Comparison of ENCODE assay signal across 20 cellular contexts in the genomic region with DNA sequence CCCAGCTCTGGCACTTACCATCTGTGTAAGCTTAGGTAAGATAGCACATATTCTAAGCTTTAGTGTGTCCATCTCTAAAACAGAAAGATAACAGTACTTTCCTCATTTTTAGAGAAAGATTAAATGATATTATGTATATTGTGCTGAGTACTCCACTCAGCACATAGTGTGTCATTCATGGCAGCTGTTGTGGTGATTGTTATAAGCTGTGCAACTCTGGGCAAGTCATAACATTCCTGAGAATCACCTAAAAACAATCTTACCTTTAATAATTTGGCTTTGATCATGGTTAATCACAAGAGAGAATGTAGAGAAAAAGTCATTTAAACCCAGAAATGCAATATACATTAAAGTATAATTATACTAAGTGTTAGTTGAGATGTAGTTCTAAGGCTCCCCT.
DNase-seq lines count a peak whose midpoint lies in the region; ATAC-seq and TF ChIP-seq lines count a peak whose summit lies in the region.
"Had no signal": no experiment of that assay in that cellular context is flagged by ENCODE, and none has a peak within 500 bp of the region (broad histone marks: within the 10 kb centered on the region; RNA-seq: fewer than 3 reads in every experiment).

No MANE protein-coding gene starts in this region.

- ATAC-seq in RWPE2 (ENCODE audit: low read depth) (peak; percentile 7; the same call in 1 of the 3 replicates), HG03457 (IDR thresholded peaks at IDR 0.05; ENCODE audit: unreplicated experiment) (no peak)
- ATAC-seq: GM12878 had no signal

- H3K27me3 ChIP-seq in mammary epithelial cell (ENCODE audit: insufficient read depth, low read length) (peaks cover 3% of the 10 kb centered on the region), breast epithelium (no peaks in the 10 kb centered on the region), RWPE2 (ENCODE audit: insufficient read depth, poor library complexity, severe bottlenecking) (no peaks in the 10 kb centered on the region)

- CTCF ChIA-PET in mammary epithelial cell (lab: Charles Lee; ENCODE audit: low non-redundant PET): no interaction called here

- H3K36me3 ChIP-seq in mammary epithelial cell (ENCODE audit: insufficient read depth, low read length): no peaks in the 10 kb centered on the region
- no peaks in the 10 kb centered on the region for H3K36me3 ChIP-seq in breast epithelium
- no peaks in the 10 kb centered on the region for H3K36me3 ChIP-seq in RWPE2 (ENCODE audit: low read depth)

- H3K27ac ChIP-seq in mammary epithelial cell (ENCODE audit: insufficient read depth, low read depth, low read length): no peak overlapping the region
- no peak overlapping the region for H3K27ac ChIP-seq in breast epithelium
- H3K27ac ChIP-seq in RWPE2 (ENCODE audit: poor library complexity, severe bottlenecking): peak overlapping the region; percentile 80
- peak overlapping the region; percentile 73 for H3K27ac ChIP-seq in epithelial cell of prostate
- H3K27ac ChIP-seq: 22Rv1, GM23248 had no signal

- H2AFZ ChIP-seq in mammary epithelial cell (ENCODE audit: low read depth, low read length): no peak overlapping the region
- H2AFZ ChIP-seq: GM23248 had no signal

- intact Hi-C loops in mammary epithelial cell (cut with micrococcal nuclease): no loop called here
- intact Hi-C loops in breast epithelium (cut with DNase I; ENCODE audit: low total_unique reads): no loop called here

- no peak overlapping the region for H3K9ac ChIP-seq in mammary epithelial cell (ENCODE audit: insufficient read depth, low read length)
- H3K9ac ChIP-seq: GM23248 had no signal

- H4K20me1 ChIP-seq in mammary epithelial cell (ENCODE audit: insufficient read depth, low read length): no peaks in the 10 kb centered on the region

- dilution Hi-C loops in mammary epithelial cell (cut with HindIII; ENCODE audit: low sequenced_read_pairs): no loop called here

- H3K4me1 ChIP-seq in mammary epithelial cell (ENCODE audit: insufficient read depth, low read length) (peaks cover 12% of the 10 kb centered on the region), breast epithelium (no peaks in the 10 kb centered on the region), RWPE2 (ENCODE audit: insufficient read depth, poor library complexity, severe bottlenecking) (peaks cover 31% of the 10 kb centered on the region)

- no peak for TF ChIP-seq POLR2A in breast epithelium (IDR thresholded peaks at IDR 0.05)

- peak overlapping the region; percentile 28 for H3K4me2 ChIP-seq in mammary epithelial cell (ENCODE audit: insufficient read depth, low read depth, low read length)

- DNase-seq in mammary epithelial cell (peak; percentile 9), breast epithelium (ENCODE audit: low spot score in 2 of 2) (no peak), RWPE2 (ENCODE audit: low spot score) (no peak), epithelial cell of prostate (ENCODE audit: low read depth, low spot score) (no peak), pons (ENCODE audit: low spot score) (no peak), D341Med (ENCODE audit: low spot score) (no peak), NOMO-1 treated with DMSO at 0.1 percent for 48 hours (lab: John Stamatoyannopoulos, UW; ENCODE audit: unreplicated experiment) (no peak)
- DNase-seq: ACHN; C1 segment of cervical spinal cord; CD4-positive, alpha-beta memory T cell; COR-L47; DMS153; DND-41; GDM1; GM23248; H7; HCEC 1CT had no signal

- no peaks in the 10 kb centered on the region for H3K79me2 ChIP-seq in mammary epithelial cell (ENCODE audit: insufficient read depth, low read length)

- in situ Hi-C loops in mammary epithelial cell (cut with MboI; ENCODE audit: low sequenced_read_pairs in 2 of 2): no loop called here

- no peak for TF ChIP-seq CTCF in mammary epithelial cell (conservative IDR thresholded peaks at IDR 0.05 in 1 of 2, IDR thresholded peaks at IDR 0.05 in 1 of 2; ENCODE audit: extremely low read depth in 1 of 2, insufficient read depth in 1 of 2, low read depth in 1 of 2, low read length in 2 of 2)
- no peak for TF ChIP-seq CTCF in breast epithelium (IDR thresholded peaks at IDR 0.05)
- TF ChIP-seq CTCF in RWPE2 (IDR thresholded peaks at IDR 0.05; ENCODE audit: poor library complexity, severe bottlenecking): no peak

- no peak overlapping the region for H3K4me3 ChIP-seq in mammary epithelial cell (replicated peaks in 1 of 3; ENCODE audit: insufficient read depth in 1 of 3, low read depth in 2 of 3, low read length in 3 of 3)
- no peak overlapping the region for H3K4me3 ChIP-seq in breast epithelium
- H3K4me3 ChIP-seq in RWPE2 (ENCODE audit: severe bottlenecking): no peak overlapping the region
- H3K4me3 ChIP-seq: GM12878, GM23248 had no signal

- no peaks in the 10 kb centered on the region for H3K9me3 ChIP-seq in mammary epithelial cell (replicated peaks; ENCODE audit: insufficient read depth, low read length)
- no peaks in the 10 kb centered on the region for H3K9me3 ChIP-seq in breast epithelium
- no peaks in the 10 kb centered on the region for H3K9me3 ChIP-seq in RWPE2 (ENCODE audit: severe bottlenecking)

- BruUV-seq in mammary epithelial cell (replicated peaks; lab: Mats Ljungman, UMichigan): no TSS peak

Comparison
In these comparisons a context has a peak if more than half of its experiments do, and no peak if none do; other contexts are left out.
1. H3K27ac ChIP-seq: peak in RWPE2 (single experiment) and epithelial cell of prostate (single experiment); none in mammary epithelial cell (single experiment) and breast epithelium (0 of 2).